Comparison of ENCODE assay signal across 33 cellular contexts in genomic region chr6:15332441-15332840, GRCh38.
DNase-seq lines count a peak whose midpoint lies in the region; ATAC-seq and TF ChIP-seq lines count a peak whose summit lies in the region.
"Had no signal": no experiment of that assay in that cellular context is flagged by ENCODE, and none has a peak within 500 bp of the region (broad histone marks: within the 10 kb centered on the region; RNA-seq: fewer than 3 reads in every experiment).

No MANE protein-coding gene starts in this region.

- no TSS peak for BruUV-seq in OCI-LY7 (replicated peaks; lab: Mats Ljungman, UMichigan)

- TF ChIP-seq CTCF in KMS-11 (conservative IDR thresholded peaks at IDR 0.05; ENCODE audit: low read depth, low read length): no peak
- no peak for TF ChIP-seq CTCF in OCI-LY7 (conservative IDR thresholded peaks at IDR 0.05; ENCODE audit: low read length)
- no peak for TF ChIP-seq CTCF in glutamatergic neuron (IDR thresholded peaks at IDR 0.05; ENCODE audit: partially characterized antibody, unreplicated experiment)

- H3K9ac ChIP-seq in KMS-11: no peak overlapping the region; the same call in 1 of the 2 replicates
- H3K9ac ChIP-seq: parathyroid adenoma had no signal

- H3K9me2 ChIP-seq in OCI-LY7 (ENCODE audit: insufficient read depth, low read length): no peaks in the 10 kb centered on the region

- H3K79me2 ChIP-seq in KMS-11 (ENCODE audit: insufficient read depth, low read depth): peaks cover 29% of the 10 kb centered on the region; the same call in 1 of the 2 replicates
- peaks cover 33% of the 10 kb centered on the region for H3K79me2 ChIP-seq in OCI-LY7 (ENCODE audit: insufficient read depth, low read depth, low read length)

- H3K27ac Mint-ChIP-seq in CD4-positive, CD25-positive, alpha-beta regulatory T cell: peak overlapping the region in 2 of 3 donors; percentile 9 to 45
- H3K27ac Mint-ChIP-seq in glutamatergic neuron (ENCODE audit: unreplicated experiment): peak overlapping the region; percentile 70
- H3K27ac Mint-ChIP-seq: activated CD4-positive, alpha-beta T cell treated with anti-CD3 and anti-CD28 coated beads for 36 hours; activated naive CD4-positive, alpha-beta T cell treated with anti-CD3 and anti-CD28 coated beads, Interleukin-2, amount 50 U/mL, for 72 hours; stimulated activated naive CD8-positive, alpha-beta T cell treated with anti-CD3 and anti-CD28 coated beads, Interleukin-15, Interleukin-2, amounts not matched to agents 100 ng/mL and 50 ng/mL, for 24 hours had no signal

- no peaks in the 10 kb centered on the region for H3K36me3 ChIP-seq in CD4-positive, CD25-positive, alpha-beta regulatory T cell (ENCODE audit: control insufficient read depth, insufficient read depth, low read length)
- no peaks in the 10 kb centered on the region for H3K36me3 ChIP-seq in KMS-11 (ENCODE audit: insufficient read depth)
- H3K36me3 ChIP-seq in OCI-LY7 (ENCODE audit: insufficient read depth, low read length): no peaks in the 10 kb centered on the region
- H3K36me3 ChIP-seq: right atrium auricular region, thoracic aorta, vagina had no signal

- peaks cover 5% of the 10 kb centered on the region for H3K36me3 Mint-ChIP-seq in CD4-positive, CD25-positive, alpha-beta regulatory T cell
- no peaks in the 10 kb centered on the region for H3K36me3 Mint-ChIP-seq in glutamatergic neuron (ENCODE audit: unreplicated experiment)

- H3K4me2 ChIP-seq in KMS-11 (peak overlapping the region; percentile 88), OCI-LY7 (ENCODE audit: low read length) (peak overlapping the region; percentile 63)
- H3K4me2 ChIP-seq: smooth muscle cell had no signal

- no peaks in the 10 kb centered on the region for H3K27me3 Mint-ChIP-seq in CD4-positive, CD25-positive, alpha-beta regulatory T cell
- H3K27me3 Mint-ChIP-seq in glutamatergic neuron (ENCODE audit: unreplicated experiment): peaks cover 3% of the 10 kb centered on the region
- H3K27me3 Mint-ChIP-seq: activated CD4-positive, alpha-beta T cell treated with anti-CD3 and anti-CD28 coated beads for 36 hours; stimulated activated naive CD8-positive, alpha-beta T cell treated with anti-CD3 and anti-CD28 coated beads, Interleukin-15, Interleukin-2, amounts not matched to agents 100 ng/mL and 50 ng/mL, for 24 hours had no signal

- H2AFZ ChIP-seq in KMS-11 (ENCODE audit: low read depth): no peak overlapping the region
- H2AFZ ChIP-seq in OCI-LY7 (ENCODE audit: low read length): no peak overlapping the region
- H2AFZ ChIP-seq: parathyroid adenoma had no signal

- CTCF ChIA-PET in OCI-LY7 (lab: Charles Lee; ENCODE audit: unreplicated experiment): no interaction called here

- H3K9me3 Mint-ChIP-seq in CD4-positive, CD25-positive, alpha-beta regulatory T cell: peaks cover 0 to 2% (median 0%) of the 10 kb centered on the region in 7 donors
- peaks cover 4% of the 10 kb centered on the region for H3K9me3 Mint-ChIP-seq in glutamatergic neuron (ENCODE audit: unreplicated experiment)
- H3K9me3 Mint-ChIP-seq: activated naive CD4-positive, alpha-beta T cell treated with anti-CD3 and anti-CD28 coated beads, Interleukin-2, amount 50 U/mL, for 72 hours; neural crest cell; stimulated activated naive CD8-positive, alpha-beta T cell treated with anti-CD3 and anti-CD28 coated beads, Interleukin-15, Interleukin-2, amounts not matched to agents 100 ng/mL and 50 ng/mL, for 24 hours had no signal

- H3K4me1 Mint-ChIP-seq in CD4-positive, CD25-positive, alpha-beta regulatory T cell: peaks cover 37 to 81% (median 64%) of the 10 kb centered on the region in 4 donors
- H3K4me1 Mint-ChIP-seq in glutamatergic neuron (ENCODE audit: low read depth, unreplicated experiment): peaks cover 80% of the 10 kb centered on the region

- POLR2A ChIA-PET in OCI-LY7 (lab: Charles Lee): interaction anchor here (1.2 to 1.5 kb wide), 4 partner anchors 8 to 29 kb away, joined by 3 to 4 read pairs (median 4); no protein-coding TSS in a partner anchor

- no peak for DNase-seq in CD4-positive, CD25-positive, alpha-beta regulatory T cell
- DNase-seq in OCI-LY7 (ENCODE audit: low spot score): no peak
- DNase-seq in glutamatergic neuron: no peak
- DNase-seq in NCI-H146 treated with DMSO at 0.1 percent for 48 hours (lab: John Stamatoyannopoulos, UW; ENCODE audit: unreplicated experiment): no peak
- no peak for DNase-seq in DMS53 treated with DMSO at 0.1 percent for 48 hours (lab: John Stamatoyannopoulos, UW; ENCODE audit: unreplicated experiment)
- DNase-seq in iPS-NIHi11 (ENCODE audit: low spot score): no peak
- DNase-seq in cerebellar cortex (ENCODE audit: low spot score): no peak
- DNase-seq: ACHN; activated CD4-positive, alpha-beta T cell treated with anti-CD3 and anti-CD28 coated beads for 36 hours; activated CD8-positive, alpha-beta memory T cell treated with anti-CD3 and anti-CD28 coated beads for 24 hours; activated effector memory CD4-positive, alpha-beta T cell treated with Interleukin-2 at 50 U/mL for 16 hours; activated T-cell treated with anti-CD3 and anti-CD28 coated beads for 4 hours; amygdala; hypothalamus; left colon; mucosa of descending colon; NCI-H1105; NCI-H187 treated with DMSO at 0.1 percent for 48 hours; NCI-H510A; SIG-M5; SW 1271; T-helper 9 cell had no signal

- no peak overlapping the region for H3K27ac ChIP-seq in CD4-positive, CD25-positive, alpha-beta regulatory T cell (ENCODE audit: insufficient read depth, low read length, poor library complexity, severe bottlenecking)
- H3K27ac ChIP-seq in KMS-11 (peak overlapping the region; percentile 59; the same call in 1 of the 2 replicates), OCI-LY7 (ENCODE audit: low read depth, low read length, poor library complexity, severe bottlenecking) (no peak overlapping the region)
- H3K27ac ChIP-seq: dorsolateral prefrontal cortex, parathyroid adenoma, right atrium auricular region, thoracic aorta, vagina, VCaP had no signal

- H3K9me3 ChIP-seq in CD4-positive, CD25-positive, alpha-beta regulatory T cell (ENCODE audit: control insufficient read depth in 2 of 2, low read length in 2 of 2): no peaks in the 10 kb centered on the region
- no peaks in the 10 kb centered on the region for H3K9me3 ChIP-seq in OCI-LY7 (ENCODE audit: low read length)
- H3K9me3 ChIP-seq: mucosa of descending colon, right atrium auricular region, thoracic aorta, vagina had no signal

- intact Hi-C loops in OCI-LY7 (cut with micrococcal nuclease; ENCODE audit: unreplicated experiment): no loop called here

- H4K20me1 ChIP-seq in KMS-11 (ENCODE audit: insufficient read depth) (no peaks in the 10 kb centered on the region), OCI-LY7 (ENCODE audit: insufficient read depth, low read length) (peaks cover 14% of the 10 kb centered on the region; the same call in 1 of the 2 replicates)

- no peak for ATAC-seq in CD4-positive, CD25-positive, alpha-beta regulatory T cell (ENCODE audit: low read depth in 2 of 2)
- ATAC-seq: activated CD4-positive, alpha-beta T cell treated with anti-CD3 and anti-CD28 coated beads for 36 hours; activated naive CD4-positive, alpha-beta T cell treated with anti-CD3 and anti-CD28 coated beads, Interleukin-2, amount 50 U/mL, for 72 hours; left colon; mucosa of descending colon had no signal

- peaks cover 8% of the 10 kb centered on the region for H3K4me1 ChIP-seq in CD4-positive, CD25-positive, alpha-beta regulatory T cell (ENCODE audit: control insufficient read depth, insufficient read depth, low read length, poor library complexity, severe bottlenecking)
- H3K4me1 ChIP-seq in KMS-11 (ENCODE audit: low read depth, poor library complexity, severe bottlenecking) (peaks cover 48% of the 10 kb centered on the region), OCI-LY7 (ENCODE audit: insufficient read depth, low read length, poor library complexity, severe bottlenecking) (peaks cover 69% of the 10 kb centered on the region)

- H3K4me3 Mint-ChIP-seq in CD4-positive, CD25-positive, alpha-beta regulatory T cell: no peak overlapping the region
- no peak overlapping the region for H3K4me3 Mint-ChIP-seq in glutamatergic neuron (ENCODE audit: unreplicated experiment)
- H3K4me3 Mint-ChIP-seq: activated CD4-positive, alpha-beta T cell treated with anti-CD3 and anti-CD28 coated beads for 36 hours; neural crest cell had no signal

- no peak overlapping the region for H3K4me3 ChIP-seq in CD4-positive, CD25-positive, alpha-beta regulatory T cell (ENCODE audit: low read depth, low read length)
- no peak overlapping the region for H3K4me3 ChIP-seq in KMS-11 (IDR thresholded peaks at IDR 0.05; ENCODE audit: insufficient read depth, low read depth, low read length)
- H3K4me3 ChIP-seq in OCI-LY7 (ENCODE audit: low read depth, low read length, poor library complexity, severe bottlenecking): no peak overlapping the region
- H3K4me3 ChIP-seq: dorsolateral prefrontal cortex, mucosa of descending colon, right atrium auricular region, smooth muscle cell, thoracic aorta, vagina had no signal

- no peaks in the 10 kb centered on the region for H3K27me3 ChIP-seq in CD4-positive, CD25-positive, alpha-beta regulatory T cell (ENCODE audit: control insufficient read depth, insufficient read depth, low read length)
- H3K27me3 ChIP-seq in KMS-11 (ENCODE audit: insufficient read depth, low read depth): no peaks in the 10 kb centered on the region
- H3K27me3 ChIP-seq: dorsolateral prefrontal cortex, right atrium auricular region, vagina had no signal
